Comparison of ENCODE assay signal across 1 cellular context in the genomic region with DNA sequence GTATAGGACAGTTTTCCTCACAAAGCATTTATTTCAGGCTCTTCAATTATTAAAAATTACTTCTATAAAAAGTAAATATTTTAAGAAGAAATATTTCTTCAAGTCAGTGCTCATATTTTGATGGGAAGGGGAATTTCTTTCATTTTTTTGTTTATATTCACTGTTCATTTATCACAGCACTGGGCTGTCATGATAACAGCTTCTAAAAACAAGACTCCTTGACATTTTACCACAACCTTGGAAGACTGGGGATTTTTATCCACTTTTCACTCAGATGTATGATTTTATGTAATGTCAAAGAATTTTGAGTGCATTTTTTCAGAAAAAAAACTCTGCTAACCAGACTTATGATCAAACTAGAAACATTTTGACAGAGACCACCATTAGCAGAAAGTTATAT.
TF ChIP-seq lines count a peak whose summit lies in the region.

No MANE protein-coding gene starts in this region.

TF ChIP-seq in GM23338, 12 proteins besides CTCF, POLR2A, EP300 and RAD21 (continued from another document):
- TF ChIP-seq, protein P1, sequence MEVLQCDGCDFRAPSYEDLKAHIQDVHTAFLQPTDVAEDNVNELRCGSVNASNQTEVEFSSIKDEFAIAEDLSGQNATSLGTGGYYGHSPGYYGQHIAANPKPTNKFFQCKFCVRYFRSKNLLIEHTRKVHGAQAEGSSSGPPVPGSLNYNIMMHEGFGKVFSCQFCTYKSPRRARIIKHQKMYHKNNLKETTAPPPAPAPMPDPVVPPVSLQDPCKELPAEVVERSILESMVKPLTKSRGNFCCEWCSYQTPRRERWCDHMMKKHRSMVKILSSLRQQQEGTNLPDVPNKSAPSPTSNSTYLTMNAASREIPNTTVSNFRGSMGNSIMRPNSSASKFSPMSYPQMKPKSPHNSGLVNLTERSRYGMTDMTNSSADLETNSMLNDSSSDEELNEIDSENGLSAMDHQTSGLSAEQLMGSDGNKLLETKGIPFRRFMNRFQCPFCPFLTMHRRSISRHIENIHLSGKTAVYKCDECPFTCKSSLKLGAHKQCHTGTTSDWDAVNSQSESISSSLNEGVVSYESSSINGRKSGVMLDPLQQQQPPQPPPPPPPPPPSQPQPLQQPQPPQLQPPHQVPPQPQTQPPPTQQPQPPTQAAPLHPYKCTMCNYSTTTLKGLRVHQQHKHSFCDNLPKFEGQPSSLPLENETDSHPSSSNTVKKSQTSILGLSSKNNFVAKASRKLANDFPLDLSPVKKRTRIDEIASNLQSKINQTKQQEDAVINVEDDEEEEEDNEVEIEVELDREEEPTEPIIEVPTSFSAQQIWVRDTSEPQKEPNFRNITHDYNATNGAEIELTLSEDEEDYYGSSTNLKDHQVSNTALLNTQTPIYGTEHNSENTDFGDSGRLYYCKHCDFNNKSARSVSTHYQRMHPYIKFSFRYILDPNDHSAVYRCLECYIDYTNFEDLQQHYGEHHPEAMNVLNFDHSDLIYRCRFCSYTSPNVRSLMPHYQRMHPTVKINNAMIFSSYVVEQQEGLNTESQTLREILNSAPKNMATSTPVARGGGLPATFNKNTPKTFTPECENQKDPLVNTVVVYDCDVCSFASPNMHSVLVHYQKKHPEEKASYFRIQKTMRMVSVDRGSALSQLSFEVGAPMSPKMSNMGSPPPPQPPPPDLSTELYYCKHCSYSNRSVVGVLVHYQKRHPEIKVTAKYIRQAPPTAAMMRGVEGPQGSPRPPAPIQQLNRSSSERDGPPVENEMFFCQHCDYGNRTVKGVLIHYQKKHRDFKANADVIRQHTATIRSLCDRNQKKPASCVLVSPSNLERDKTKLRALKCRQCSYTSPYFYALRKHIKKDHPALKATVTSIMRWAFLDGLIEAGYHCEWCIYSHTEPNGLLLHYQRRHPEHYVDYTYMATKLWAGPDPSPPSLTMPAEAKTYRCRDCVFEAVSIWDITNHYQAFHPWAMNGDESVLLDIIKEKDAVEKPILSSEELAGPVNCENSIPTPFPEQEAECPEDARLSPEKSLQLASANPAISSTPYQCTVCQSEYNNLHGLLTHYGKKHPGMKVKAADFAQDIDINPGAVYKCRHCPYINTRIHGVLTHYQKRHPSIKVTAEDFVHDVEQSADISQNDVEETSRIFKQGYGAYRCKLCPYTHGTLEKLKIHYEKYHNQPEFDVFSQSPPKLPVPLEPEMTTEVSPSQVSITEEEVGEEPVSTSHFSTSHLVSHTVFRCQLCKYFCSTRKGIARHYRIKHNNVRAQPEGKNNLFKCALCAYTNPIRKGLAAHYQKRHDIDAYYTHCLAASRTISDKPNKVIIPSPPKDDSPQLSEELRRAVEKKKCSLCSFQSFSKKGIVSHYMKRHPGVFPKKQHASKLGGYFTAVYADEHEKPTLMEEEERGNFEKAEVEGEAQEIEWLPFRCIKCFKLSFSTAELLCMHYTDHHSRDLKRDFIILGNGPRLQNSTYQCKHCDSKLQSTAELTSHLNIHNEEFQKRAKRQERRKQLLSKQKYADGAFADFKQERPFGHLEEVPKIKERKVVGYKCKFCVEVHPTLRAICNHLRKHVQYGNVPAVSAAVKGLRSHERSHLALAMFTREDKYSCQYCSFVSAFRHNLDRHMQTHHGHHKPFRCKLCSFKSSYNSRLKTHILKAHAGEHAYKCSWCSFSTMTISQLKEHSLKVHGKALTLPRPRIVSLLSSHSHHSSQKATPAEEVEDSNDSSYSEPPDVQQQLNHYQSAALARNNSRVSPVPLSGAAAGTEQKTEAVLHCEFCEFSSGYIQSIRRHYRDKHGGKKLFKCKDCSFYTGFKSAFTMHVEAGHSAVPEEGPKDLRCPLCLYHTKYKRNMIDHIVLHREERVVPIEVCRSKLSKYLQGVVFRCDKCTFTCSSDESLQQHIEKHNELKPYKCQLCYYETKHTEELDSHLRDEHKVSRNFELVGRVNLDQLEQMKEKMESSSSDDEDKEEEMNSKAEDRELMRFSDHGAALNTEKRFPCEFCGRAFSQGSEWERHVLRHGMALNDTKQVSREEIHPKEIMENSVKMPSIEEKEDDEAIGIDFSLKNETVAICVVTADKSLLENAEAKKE (CRISPR knock-in tag; IDR thresholded peaks at IDR 0.05), result no peak
- TF ChIP-seq JUNB (IDR thresholded peaks at IDR 0.05; ENCODE audit: unreplicated experiment), result no peak
- no peak for TF ChIP-seq ZNF114 (CRISPR knock-in tag; IDR thresholded peaks at IDR 0.05)
- TF ChIP-seq, protein P2, sequence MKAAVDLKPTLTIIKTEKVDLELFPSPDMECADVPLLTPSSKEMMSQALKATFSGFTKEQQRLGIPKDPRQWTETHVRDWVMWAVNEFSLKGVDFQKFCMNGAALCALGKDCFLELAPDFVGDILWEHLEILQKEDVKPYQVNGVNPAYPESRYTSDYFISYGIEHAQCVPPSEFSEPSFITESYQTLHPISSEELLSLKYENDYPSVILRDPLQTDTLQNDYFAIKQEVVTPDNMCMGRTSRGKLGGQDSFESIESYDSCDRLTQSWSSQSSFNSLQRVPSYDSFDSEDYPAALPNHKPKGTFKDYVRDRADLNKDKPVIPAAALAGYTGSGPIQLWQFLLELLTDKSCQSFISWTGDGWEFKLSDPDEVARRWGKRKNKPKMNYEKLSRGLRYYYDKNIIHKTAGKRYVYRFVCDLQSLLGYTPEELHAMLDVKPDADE (IDR thresholded peaks at IDR 0.05), result no peak
